Comparison of ENCODE assay signal across 19 cellular contexts in the genomic region with DNA sequence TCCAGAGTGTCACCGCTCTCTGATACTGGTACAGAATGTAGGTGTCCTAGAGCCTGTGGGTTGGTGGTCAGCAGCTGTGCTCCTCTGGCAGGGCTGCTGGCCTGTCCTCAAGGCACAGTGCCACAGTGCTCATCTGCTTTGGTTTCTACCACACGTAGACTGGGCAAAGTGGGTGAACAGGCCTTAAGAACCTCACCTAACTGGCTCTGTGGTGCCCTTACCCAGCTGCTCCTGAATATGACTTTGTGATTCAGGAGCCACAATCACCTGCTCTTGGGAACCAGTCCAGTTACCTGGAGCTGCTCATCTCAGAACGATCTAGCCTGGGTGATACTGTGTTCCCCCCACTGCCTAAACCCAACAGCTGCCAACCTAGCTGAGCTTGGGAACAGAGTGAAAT. TPM values are rescaled to one million over a fixed set of nuclear protein-coding genes. Genes with fewer than 3 reads are reported as not detected.
DNase-seq lines count a peak whose midpoint lies in the region; TF ChIP-seq lines count a peak whose summit lies in the region.
"Had no signal": no experiment of that assay in that cellular context is flagged by ENCODE, and none has a peak within 500 bp of the region (broad histone marks: within the 10 kb centered on the region; RNA-seq: fewer than 3 reads in every experiment).

No MANE protein-coding gene starts in this region.

- no peak for TF ChIP-seq POLR2A in esophagus muscularis mucosa (IDR thresholded peaks at IDR 0.05; ENCODE audit: low read depth)

- H3K9me3 ChIP-seq in adipocyte (ENCODE audit: control insufficient read depth, low read length), result no peaks in the 10 kb centered on the region
- H3K9me3 ChIP-seq in esophagus muscularis mucosa, result no peaks in the 10 kb centered on the region
- no peaks in the 10 kb centered on the region for H3K9me3 ChIP-seq in tibial artery
- H3K9me3 ChIP-seq in hepatocyte (ENCODE audit: low read depth), result no peaks in the 10 kb centered on the region
- H3K9me3 ChIP-seq: Peyer's patch had no signal

- H3K4me3 ChIP-seq in adipocyte (ENCODE audit: low read length) (no peak overlapping the region), esophagus muscularis mucosa (no peak overlapping the region), tibial artery (no peak overlapping the region), hepatocyte (no peak overlapping the region), foreskin fibroblast (ENCODE audit: low read depth in 1 of 2, low read length in 2 of 2) (no peak overlapping the region)
- H3K4me3 ChIP-seq: Peyer's patch had no signal

- peaks cover 13% of the 10 kb centered on the region for H3K79me2 ChIP-seq in hepatocyte
- H3K79me2 ChIP-seq: parathyroid adenoma had no signal

- intact Hi-C loops in esophagus muscularis mucosa (cut with DNase I), result no loop called here
- intact Hi-C loops in tibial artery (cut with DNase I; ENCODE audit: low total_unique reads), result no loop called here

- 88% methylated on average over 3 of the region's 3 CpGs for WGBS in esophagus muscularis mucosa
- 94% methylated on average over 3 of the region's 3 CpGs for WGBS in hepatocyte (ENCODE audit: low lambda C conversion rate, missing lambda C conversion rate)

- no peak overlapping the region for H2AFZ ChIP-seq in hepatocyte
- H2AFZ ChIP-seq: parathyroid adenoma had no signal

- TF ChIP-seq CTCF in esophagus muscularis mucosa (IDR thresholded peaks at IDR 0.05) (no peak), tibial artery (IDR thresholded peaks at IDR 0.05) (no peak), hepatocyte (IDR thresholded peaks at IDR 0.05; ENCODE audit: poor library complexity) (no peak), foreskin fibroblast (IDR thresholded peaks at IDR 0.05; ENCODE audit: low read depth, low read length) (no peak)

- no peaks in the 10 kb centered on the region for H3K27me3 ChIP-seq in adipocyte (replicated peaks; ENCODE audit: control insufficient read depth, insufficient read depth, low read length)
- no peaks in the 10 kb centered on the region for H3K27me3 ChIP-seq in esophagus muscularis mucosa
- no peaks in the 10 kb centered on the region for H3K27me3 ChIP-seq in tibial artery
- H3K27me3 ChIP-seq in hepatocyte, result no peaks in the 10 kb centered on the region
- H3K27me3 ChIP-seq: Peyer's patch had no signal

- no peaks in the 10 kb centered on the region for H3K9me2 ChIP-seq in hepatocyte (replicated peaks; ENCODE audit: insufficient read depth)

- H4K20me1 ChIP-seq in hepatocyte (ENCODE audit: insufficient read depth, poor library complexity, severe bottlenecking), result no peaks in the 10 kb centered on the region

- DNase-seq in adipocyte (ENCODE audit: low read depth), result no peak
- no peak for DNase-seq in esophagus muscularis mucosa (ENCODE audit: extremely low spot score)
- DNase-seq in myocyte (ENCODE audit: low read depth), result peak; percentile 18
- DNase-seq in tibial artery, result no peak
- no peak for DNase-seq in glomerular visceral epithelial cell (ENCODE audit: extremely low spot score)
- DNase-seq in hepatocyte (ENCODE audit: low spot score), result no peak
- no peak for DNase-seq in foreskin fibroblast
- DNase-seq: activated CD8-positive, alpha-beta memory T cell treated with anti-CD3 and anti-CD28 coated beads for 24 hours; activated naive CD4-positive, alpha-beta T cell; activated T-cell treated with anti-CD3 and anti-CD28 coated beads, Interleukin-2, amount 50 U/mL, for 4 hours; amygdala; caudate nucleus; hypothalamus; NCI-H1092; NCI-H187; NCI-H526; nephron progenitor cell had no signal

- H3K27ac ChIP-seq in esophagus muscularis mucosa (replicated peaks in 1 of 4) (peak overlapping the region; percentile 71 to 79 (median 78)), tibial artery (peak overlapping the region; percentile 79 to 89), hepatocyte (no peak overlapping the region)
- H3K27ac ChIP-seq: parathyroid adenoma had no signal

- no peak overlapping the region for H3K4me2 ChIP-seq in hepatocyte

- H3K9ac ChIP-seq in adipocyte (ENCODE audit: low read length), result peak overlapping the region; percentile 61
- H3K9ac ChIP-seq: parathyroid adenoma had no signal

- peaks cover 42% of the 10 kb centered on the region for H3K36me3 ChIP-seq in adipocyte (ENCODE audit: control insufficient read depth, insufficient read depth, low read length, severe bottlenecking)
- peaks cover 21 to 47% (median 45%) of the 10 kb centered on the region in 4 donors for H3K36me3 ChIP-seq in esophagus muscularis mucosa
- H3K36me3 ChIP-seq in tibial artery, result peaks cover 0 to 35% (median 30%) of the 10 kb centered on the region in 3 donors
- no peaks in the 10 kb centered on the region for H3K36me3 ChIP-seq in hepatocyte (replicated peaks; ENCODE audit: insufficient read depth, low read depth)

- no peak for TF ChIP-seq EP300 in esophagus muscularis mucosa (IDR thresholded peaks at IDR 0.05)

- H3K4me1 ChIP-seq in adipocyte (ENCODE audit: control insufficient read depth, insufficient read depth, low read length) (peaks cover 30% of the 10 kb centered on the region), esophagus muscularis mucosa (peaks cover 18 to 32% (median 27%) of the 10 kb centered on the region in 4 donors), tibial artery (peaks cover 0 to 27% (median 19%) of the 10 kb centered on the region in 4 donors), hepatocyte (ENCODE audit: insufficient read depth) (peaks cover 2% of the 10 kb centered on the region)
- H3K4me1 ChIP-seq: parathyroid adenoma had no signal

RNA-seq across cellular contexts. Expression of a gene that starts 6.4 kb away (rescaled TPM):
- total RNA-seq in esophagus muscularis mucosa (10 to 100 TPM in 2 of 4 donors, 1 to 10 TPM in 2; 7.5 to 23.4 (median 10.8) TPM), myocyte (17.4 and 29.7 TPM in 2 replicates), hepatocyte (22.9 and 25.6 TPM in 2 replicates)
- polyA plus RNA-seq in myocyte (2012), result 44.9 TPM
- polyA plus RNA-seq in hepatocyte, result 64.0 and 82.3 TPM in 2 replicates

RNA-seq across cellular contexts. Expression of a gene that starts 6.6 kb away (rescaled TPM):
- 100 to 1,000 TPM; 120 to 179 (median 160) TPM for total RNA-seq in esophagus muscularis mucosa
- total RNA-seq in myocyte, result 123 and 125 TPM in 2 replicates
- 164 TPM for polyA plus RNA-seq in myocyte (2012)
- total RNA-seq in hepatocyte, result 109 and 161 TPM in 2 replicates
- polyA plus RNA-seq in hepatocyte, result 222 and 224 TPM in 2 replicates

RNA-seq across cellular contexts. Expression of a gene that starts 16.7 kb away (rescaled TPM):
- total RNA-seq in esophagus muscularis mucosa (10 to 100 TPM in 1 of 4 donors, 1 to 10 TPM in 3; 5.4 to 16.9 (median 7.1) TPM), myocyte (6.5 TPM in 2 replicates), hepatocyte (6.7 and 8.9 TPM in 2 replicates)
- polyA plus RNA-seq in myocyte (2012), result 14.3 TPM
- 2.5 and 4.4 TPM in 2 replicates for polyA plus RNA-seq in hepatocyte

RNA-seq across cellular contexts. Expression of a gene that starts 20.4 kb away (rescaled TPM):
- total RNA-seq in esophagus muscularis mucosa (100 to 1,000 TPM; 115 to 157 (median 139) TPM), myocyte (96.3 and 103 TPM in 2 replicates), hepatocyte (98.3 and 104 TPM in 2 replicates)
- 152 TPM for polyA plus RNA-seq in myocyte (2012)
- 96.8 and 110 TPM in 2 replicates for polyA plus RNA-seq in hepatocyte

RNA-seq across cellular contexts. Expression of a gene that starts 34.4 kb away (rescaled TPM):
- total RNA-seq in esophagus muscularis mucosa (100 to 1,000 TPM; 220 to 267 (median 239) TPM), myocyte (211 and 223 TPM in 2 replicates), hepatocyte (131 and 139 TPM in 2 replicates)
- polyA plus RNA-seq in myocyte (2012), result 231 TPM
- 284 and 289 TPM in 2 replicates for polyA plus RNA-seq in hepatocyte
